Comparison of ENCODE assay signal across 8 cellular contexts in the genomic region with DNA sequence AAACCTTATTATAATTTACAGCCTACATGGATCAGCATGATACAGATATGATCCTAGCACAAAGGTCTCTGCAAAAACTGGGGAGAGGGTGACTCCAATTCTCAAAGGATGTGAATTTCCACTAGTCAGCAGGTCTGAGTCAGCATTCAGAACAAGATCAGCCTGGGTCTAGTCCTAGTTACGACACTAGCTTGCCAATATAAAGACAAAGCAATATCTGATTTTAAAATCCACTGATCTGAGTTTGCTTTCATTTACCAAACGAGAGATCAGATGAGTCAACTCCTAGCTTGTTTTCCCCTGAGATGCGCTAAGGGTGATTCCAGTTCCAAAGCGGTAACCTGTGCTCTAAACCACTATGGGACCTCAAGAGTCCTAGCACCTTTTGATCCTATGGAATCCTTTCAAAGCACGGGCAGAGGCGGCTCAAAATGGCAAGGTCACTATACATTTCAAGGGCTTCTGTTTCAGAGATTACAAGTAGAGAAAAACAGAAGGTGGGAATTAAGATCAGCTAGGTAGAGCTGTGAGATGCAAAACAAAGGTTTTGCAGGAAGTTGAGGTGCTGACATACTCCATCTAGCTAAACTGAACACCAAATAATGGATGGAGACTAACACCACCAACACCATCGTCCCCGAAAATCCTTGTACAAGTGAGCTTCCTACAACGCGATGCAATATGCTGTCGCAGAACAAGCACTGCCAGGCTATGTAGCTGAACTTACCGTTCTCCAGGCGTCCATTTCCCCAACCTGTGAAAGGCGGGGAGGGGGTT. TPM values are rescaled to one million over a fixed set of nuclear protein-coding genes. Genes with fewer than 3 reads are reported as not detected.
DNase-seq lines count a peak whose midpoint lies in the region; ATAC-seq, FAIRE-seq and TF ChIP-seq lines count a peak whose summit lies in the region.

No MANE protein-coding gene starts in this region.

- intact Hi-C loops in A673 (cut with micrococcal nuclease; ENCODE audit: unreplicated experiment) = loop anchor here (10.0 kb wide), 2 partner anchors 58 to 308 kb away; a partner anchor contains a TSS
- intact Hi-C loops in psoas muscle (cut with DNase I) = loop anchor here in 1 of 2 donors (10.0 kb wide), 2 partner anchors 308 to 492 kb away; a partner anchor contains a TSS

- no peaks in the 10 kb centered on the region for H3K27me3 ChIP-seq in A673 (replicated peaks; ENCODE audit: insufficient read depth, low read depth, low read length, poor library complexity)
- H3K27me3 ChIP-seq in psoas muscle (ENCODE audit: insufficient read depth in 3 of 3, low read length in 2 of 3) = no peaks in the 10 kb centered on the region

- FAIRE-seq in GM12891 (lab: Jason Lieb, UNC) = peak; percentile 62

- H3K9me3 ChIP-seq in A673 (ENCODE audit: low read depth, low read length, poor library complexity, severe bottlenecking) (no peaks in the 10 kb centered on the region), psoas muscle (no peaks in the 10 kb centered on the region)

- POLR2A ChIA-PET in A673 (lab: Charles Lee; ENCODE audit: low non-redundant PET) = no interaction called here

- peak overlapping the region; percentile 70 for H3K4me3 ChIP-seq in A673 (ENCODE audit: low read depth, low read length, poor library complexity, severe bottlenecking)
- peak overlapping the region; percentile 78 to 79 for H3K4me3 ChIP-seq in foreskin fibroblast (ENCODE audit: low read depth in 1 of 2, low read length in 2 of 2)
- peak overlapping the region; percentile 96 for H3K4me3 ChIP-seq in psoas muscle

- ATAC-seq in HG03175 (IDR thresholded peaks at IDR 0.05; ENCODE audit: unreplicated experiment) (peak; percentile 7), psoas muscle (peak in 1 of 4 donors; percentile 1)

- TF ChIP-seq POLR2A in GM12891 (IDR thresholded peaks at IDR 0.05; ENCODE audit: low read depth, low read length) = no peak

- 9 to 11% (median 10%) methylated on average over 14 of the region's 14 CpGs for WGBS in psoas muscle, 3 donors

- H3K27ac ChIP-seq in A673 (ENCODE audit: low read depth, low read length, poor library complexity, severe bottlenecking) = peak overlapping the region; percentile 63
- H3K27ac ChIP-seq in VCaP = peak overlapping the region; percentile 92
- H3K27ac ChIP-seq in psoas muscle = peak overlapping the region; percentile 78

- BruUV-seq in A673 (replicated peaks; lab: Mats Ljungman, UMichigan) = no TSS peak

- peak; percentile 15 for DNase-seq in A673 (ENCODE audit: low spot score)
- DNase-seq in GM12891 (ENCODE audit: insufficient read length, low spot score) = no peak
- DNase-seq in foreskin fibroblast = peak; percentile 50 to 70
- no peak for DNase-seq in psoas muscle
- no peak for DNase-seq in NCI-H2227 treated with DMSO at 0.1 percent for 48 hours (lab: John Stamatoyannopoulos, UW)
- DNase-seq in SK-N-DZ (ENCODE audit: low spot score) = no peak

- H3K4me1 ChIP-seq in A673 (ENCODE audit: insufficient read depth, low read length, poor library complexity, severe bottlenecking) (peaks cover 6% of the 10 kb centered on the region), psoas muscle (peaks cover 21% of the 10 kb centered on the region)

- CTCF ChIA-PET in A673 (lab: Charles Lee) = interaction anchor here (0.5 to 1.6 kb wide), 2 partner anchors 10 to 460 kb away, joined by 3 read pairs; no protein-coding TSS in a partner anchor

- TF ChIP-seq CTCF in A673 (conservative IDR thresholded peaks at IDR 0.05; ENCODE audit: low read depth, low read length) (no peak), VCaP (conservative IDR thresholded peaks at IDR 0.05) (no peak), foreskin fibroblast (IDR thresholded peaks at IDR 0.05; ENCODE audit: low read depth, low read length) (no peak), psoas muscle (IDR thresholded peaks at IDR 0.05) (no peak)

- H3K36me3 ChIP-seq in A673 (ENCODE audit: insufficient read depth, low read length, poor library complexity, severe bottlenecking) (peaks cover 9% of the 10 kb centered on the region), psoas muscle (ENCODE audit: insufficient read depth in 1 of 2, low read depth in 1 of 2) (peaks cover 0 to 18% of the 10 kb centered on the region in 2 donors)

TF ChIP-seq in GM12891, 5 proteins besides CTCF, POLR2A, EP300 and RAD21:
- TF ChIP-seq TAF1 (IDR thresholded peaks at IDR 0.05; ENCODE audit: low read depth, low read length) = no peak
- TF ChIP-seq PAX5 (IDR thresholded peaks at IDR 0.05; ENCODE audit: insufficient read depth, low read length, severe bottlenecking) = no peak
- TF ChIP-seq POU2F2 (IDR thresholded peaks at IDR 0.05; ENCODE audit: low read depth, low read length) = no peak
- no peak for TF ChIP-seq SPI1 (IDR thresholded peaks at IDR 0.05; ENCODE audit: low read depth, low read length)
- no peak for TF ChIP-seq POLR2AphosphoS5 (IDR thresholded peaks at IDR 0.05; ENCODE audit: low read depth, low read length)
TF ChIP-seq in GM12891: peak in this region for 0.

RNA-seq across cellular contexts. Expression of a gene that starts 0.9 kb away (rescaled TPM):
- total RNA-seq in A673 (2021) = 36.3 and 40.8 TPM in 2 replicates
- 6.9 TPM for polyA plus RNA-seq in GM12891 (2012; ENCODE audit: low read depth, missing spikeins)
- 10 to 100 TPM; 16.3 to 25.3 (median 18.4) TPM for total RNA-seq in psoas muscle
- 10 to 100 TPM in 2 of 3 donors, 1 to 10 TPM in 1; 8.4 to 24.0 (median 18.4) TPM for polyA plus RNA-seq in psoas muscle
- 31.1 and 36.9 TPM in 2 replicates for polyA plus RNA-seq in SK-N-DZ (2014; cell fraction: cytosol; rRNA removed)
- polyA plus RNA-seq in SK-N-DZ (2014; cell fraction: nucleus; rRNA removed) = 16.9 and 19.2 TPM in 2 replicates

Comparison
In these comparisons a context has a peak if more than half of its experiments do, and no peak if none do; other contexts are left out.
1. DNase-seq: peak in A673 (single experiment) and foreskin fibroblast (2 of 2); none in GM12891 (single experiment), psoas muscle (0 of 2), NCI-H2227 treated with DMSO at 0.1 percent for 48 hours (single experiment) and SK-N-DZ (single experiment).
2. Peak in every context shown above with its lines, with median percentiles within 50 percentile points of each other: H3K27ac ChIP-seq and H3K4me3 ChIP-seq.